In genomic region chr18:58694221-58694620, GRCh38 we compare ENCODE assay signal across 26 cellular contexts.
"Had no signal": no experiment of that assay in that cellular context is flagged by ENCODE, and none has a peak within 500 bp of the region (broad histone marks: within the 10 kb centered on the region; RNA-seq: fewer than 3 reads in every experiment).

No MANE protein-coding gene starts in this region.

- H3K4me1 ChIP-seq: colonic mucosa, right atrium auricular region, tibial artery had no signal

- H3K36me3 ChIP-seq: brain microvascular endothelial cell, colonic mucosa, neural progenitor cell, prostate gland, right atrium auricular region had no signal

- H3K27ac Mint-ChIP-seq: neural progenitor cell had no signal

- H3K4me3 Mint-ChIP-seq: activated T-cell treated with anti-CD3 and anti-CD28 coated beads, Interleukin-2, amount 50 U/mL, for 4 hours; central memory CD8-positive, alpha-beta T cell; neural progenitor cell had no signal

- H3K4me3 ChIP-seq: colonic mucosa, gastrocnemius medialis, lung, neural progenitor cell, prostate gland, right atrium auricular region, SK-N-MC, tibial artery had no signal

- H3K9me3 ChIP-seq: colonic mucosa, gastrocnemius medialis, prostate gland, right atrium auricular region, tibial artery had no signal

- H3K27me3 Mint-ChIP-seq: central memory CD8-positive, alpha-beta T cell had no signal

- H3K9me3 Mint-ChIP-seq: central memory CD8-positive, alpha-beta T cell had no signal

- ATAC-seq: activated T-cell treated with anti-CD3 and anti-CD28 coated beads, Interleukin-2, amount 50 U/mL, for 4 hours; esophagus mucosa; gastrocnemius medialis; left lobe of liver had no signal

- FAIRE-seq: kidney, urothelium cell line had no signal

- DNase-seq: activated CD4-positive, CD25-positive, alpha-beta regulatory T cell treated with anti-CD3 and anti-CD28 coated beads, Interleukin-2, amount 50 U/mL, for 72 hours; activated CD8-positive, alpha-beta memory T cell treated with anti-CD3 and anti-CD28 coated beads, Interleukin-2, amount 50 U/mL, for 4 hours; activated effector memory CD4-positive, alpha-beta T cell treated with Interleukin-2 at 50 U/mL for 16 hours; activated T-cell treated with anti-CD3 and anti-CD28 coated beads, Interleukin-2, amount 50 U/mL, for 4 hours; aorta; brain microvascular endothelial cell; colonic mucosa; gastrocnemius medialis; head of caudate nucleus; kidney; stimulated activated CD4-positive, alpha-beta T cell treated with anti-CD3 and anti-CD28 coated beads, Interleukin-12 subunit alpha, Interleukin-12 subunit beta, amount 100 ng/mL, for 4 hours; stimulated activated CD4-positive, alpha-beta T cell treated with anti-CD3 and anti-CD28 coated beads, Interleukin-1b, Interleukin-23, amount 100 ng/mL, for 48 hours; stimulated activated CD8-positive, alpha-beta memory T cell treated with anti-CD3 and anti-CD28 coated beads, Interleukin-4, amount 100 ng/mL, for 48 hours; stimulated activated naive CD4-positive, alpha-beta T cell treated with Interleukin-2 at 50 U/mL for 16 hours; substantia nigra; tibial artery had no signal

- H3K27me3 ChIP-seq: brain microvascular endothelial cell, colonic mucosa, gastrocnemius medialis, neural progenitor cell, right atrium auricular region, tibial artery had no signal

- H3K27ac ChIP-seq: brain microvascular endothelial cell, colonic mucosa, gastrocnemius medialis, neural progenitor cell, prostate gland, right atrium auricular region, SK-N-MC, tibial artery, VCaP had no signal
